In the genomic region with DNA sequence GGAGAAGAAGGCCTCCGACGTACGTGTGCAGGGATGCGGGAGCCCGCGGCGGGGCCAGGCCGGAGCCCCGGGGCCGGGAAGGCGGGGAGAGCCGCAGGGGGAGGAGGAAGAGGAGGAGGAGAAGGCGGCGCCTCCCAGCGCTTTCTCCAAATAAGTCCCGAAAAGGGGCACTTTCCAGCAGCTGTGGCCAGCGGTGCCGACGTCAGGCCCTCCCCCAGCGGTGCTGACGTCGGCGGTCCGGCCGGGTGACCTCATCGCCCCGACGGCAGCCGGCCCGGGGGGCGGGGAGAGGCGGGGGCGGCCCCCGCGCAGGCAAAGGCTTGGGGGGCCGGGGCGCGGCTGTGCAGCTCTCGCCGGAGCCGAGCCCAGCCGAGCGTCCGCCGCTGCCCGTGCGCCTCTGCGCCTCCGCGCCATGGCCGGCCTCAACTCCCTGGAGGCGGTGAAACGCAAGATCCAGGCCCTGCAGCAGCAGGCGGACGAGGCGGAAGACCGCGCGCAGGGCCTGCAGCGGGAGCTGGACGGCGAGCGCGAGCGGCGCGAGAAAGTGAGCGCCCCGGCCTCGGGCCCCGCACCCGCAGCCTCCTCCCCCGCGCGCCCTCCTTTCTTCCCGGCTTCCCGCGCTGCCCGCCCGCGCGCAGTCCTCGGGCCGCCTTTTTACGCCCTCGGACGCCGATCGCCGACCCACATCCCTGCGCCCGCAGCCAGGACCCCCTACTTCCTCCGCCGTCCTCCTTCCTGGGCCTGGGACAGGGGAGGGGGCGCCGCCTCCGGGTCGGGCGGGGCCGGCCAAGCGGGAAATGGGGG, we compare ENCODE assay signal across 1 cellular context.
TF ChIP-seq lines count a peak whose summit lies in the region.

A gene (plus strand): TSS at position 342 of the 804 bp plus-strand sequence. CDS start 71 bp downstream, at position 413.

TF ChIP-seq in HCT116, 20 proteins besides CTCF, POLR2A, EP300 and RAD21 (continued from another document):
- TF ChIP-seq ZFX (IDR thresholded peaks at IDR 0.05) = peak; percentile 63; the same call in 1 of the 2 replicates
- TF ChIP-seq SIN3A (IDR thresholded peaks at IDR 0.05; ENCODE audit: low read depth) = no peak
- peak; percentile 91 for TF ChIP-seq SRF (IDR thresholded peaks at IDR 0.05; ENCODE audit: low read depth)
